Comparison of ENCODE assay signal across 13 cellular contexts in genomic region chr3:16085884-16086608, GRCh38.
A peak's percentile ranks its signal among the peaks of the same experiment; 100 is the strongest.
DNase-seq lines count a peak whose midpoint lies in the region; ATAC-seq and TF ChIP-seq lines count a peak whose summit lies in the region.
"Had no signal": no experiment of that assay in that cellular context is flagged by ENCODE, and none has a peak within 500 bp of the region (broad histone marks: within the 10 kb centered on the region; RNA-seq: fewer than 3 reads in every experiment).

No MANE protein-coding gene starts in this region.

- DNase-seq in SK-N-SH, result no peak
- DNase-seq in Right ventricle myocardium inferior (ENCODE audit: missing footprints), result peak; percentile 85
- DNase-seq in nucleus accumbens (lab: John Stamatoyannopoulos, UW), result peak; percentile 7 to 87 (median 68)
- DNase-seq in uterus, result peak; percentile 71 to 77
- no peak for DNase-seq in NCI-H2227 treated with DMSO at 0.1 percent for 48 hours (lab: John Stamatoyannopoulos, UW)
- no peak for DNase-seq in natural killer cell treated with Interleukin-12 subunit alpha and Interleukin-12 subunit beta and Interleukin-15 and Interleukin-18, amount 100 ng/mL, for 72 hours (ENCODE audit: low spot score)
- DNase-seq: activated CD4-positive, alpha-beta T cell treated with anti-CD3 and anti-CD28 coated beads, Interleukin-2, amount 50 U/mL, for 1 hour; activated naive CD4-positive, alpha-beta T cell; NCI-H2171; PC-9; upper lobe of left lung had no signal

- H3K79me2 ChIP-seq in SK-N-SH (ENCODE audit: insufficient read depth), result no peaks in the 10 kb centered on the region

- H3F3A ChIP-seq in SK-N-SH (replicated peaks; ENCODE audit: insufficient read depth), result peaks cover 22% of the 10 kb centered on the region

- POLR2A ChIA-PET in SK-N-SH (lab: Yijun Ruan, JAX), result no interaction called here

- H3K36me3 Mint-ChIP-seq in natural killer cell treated with Interleukin-12 subunit alpha and Interleukin-12 subunit beta and Interleukin-15 and Interleukin-18, amount 100 ng/mL, for 72 hours, result peaks cover 7% of the 10 kb centered on the region

- TF ChIP-seq CTCF in SK-N-SH (IDR thresholded peaks at IDR 0.05) (no peak), uterus (IDR thresholded peaks at IDR 0.05) (no peak)

- no peaks in the 10 kb centered on the region for H4K20me1 ChIP-seq in SK-N-SH (ENCODE audit: insufficient read depth)

- TF ChIP-seq EP300 in SK-N-SH (IDR thresholded peaks at IDR 0.05; ENCODE audit: borderline replicate concordance in 1 of 2, low read depth in 1 of 2, low read length in 1 of 2), result no peak

- no peaks in the 10 kb centered on the region; the same call in 1 of the 2 replicates for H3K9me3 ChIP-seq in SK-N-SH
- H3K9me3 ChIP-seq in uterus, result no peaks in the 10 kb centered on the region

- peaks cover 10% of the 10 kb centered on the region for H3K9me3 Mint-ChIP-seq in natural killer cell treated with Interleukin-12 subunit alpha and Interleukin-12 subunit beta and Interleukin-15 and Interleukin-18, amount 100 ng/mL, for 72 hours

- H3K27ac ChIP-seq in SK-N-SH (ENCODE audit: low read depth in 2 of 2, low read length in 1 of 2), result peak overlapping the region in 1 of 2 experiments; percentile 48; a peak in 2 of 4 replicates
- peak overlapping the region; percentile 56 to 57 for H3K27ac ChIP-seq in uterus
- H3K27ac ChIP-seq: PC-9, upper lobe of left lung had no signal

- no peak overlapping the region for H2AFZ ChIP-seq in SK-N-SH (ENCODE audit: low read depth)
- H2AFZ ChIP-seq: PC-9 had no signal

- no peak overlapping the region for H3K9ac ChIP-seq in SK-N-SH

- ATAC-seq in SK-N-SH treated with all-trans-retinoic acid at 6 μM for 48 hours (no peak), Right ventricle myocardium inferior (peak; percentile 70), HG03196 (IDR thresholded peaks at IDR 0.05; ENCODE audit: unreplicated experiment) (no peak)
- ATAC-seq in natural killer cell treated with Interleukin-12 subunit alpha and Interleukin-12 subunit beta and Interleukin-15 and Interleukin-18, amount 100 ng/mL, for 72 hours, result no peak

- TF ChIP-seq RAD21 in SK-N-SH (IDR thresholded peaks at IDR 0.05; ENCODE audit: low read length), result no peak

- no peak for TF ChIP-seq POLR2A in uterus (IDR thresholded peaks at IDR 0.05)

- H3K27me3 Mint-ChIP-seq in natural killer cell treated with Interleukin-12 subunit alpha and Interleukin-12 subunit beta and Interleukin-15 and Interleukin-18, amount 100 ng/mL, for 72 hours, result peaks cover 2 to 20% of the 10 kb centered on the region in 2 donors

- H3K36me3 ChIP-seq in SK-N-SH (replicated peaks in 1 of 2; ENCODE audit: control insufficient read depth in 1 of 2, insufficient read depth in 2 of 2, low read length in 1 of 2) (no peaks in the 10 kb centered on the region), uterus (no peaks in the 10 kb centered on the region)
- H3K36me3 ChIP-seq: upper lobe of left lung had no signal

- 90% methylated on average over 13 of the region's 13 CpGs for WGBS in SK-N-SH (ENCODE audit: low lambda C conversion rate)

- CTCF ChIA-PET in SK-N-SH (lab: Yijun Ruan, JAX), result interaction anchor here (1.0 to 1.5 kb wide), 2 partner anchors 37 to 92 kb away, joined by 3 read pairs; no protein-coding TSS in a partner anchor

- no peak overlapping the region for H3K27ac Mint-ChIP-seq in natural killer cell treated with Interleukin-12 subunit alpha and Interleukin-12 subunit beta and Interleukin-15 and Interleukin-18, amount 100 ng/mL, for 72 hours

- H3K27me3 ChIP-seq in SK-N-SH (ENCODE audit: insufficient read depth), result no peaks in the 10 kb centered on the region
- H3K27me3 ChIP-seq in uterus, result no peaks in the 10 kb centered on the region
- H3K27me3 ChIP-seq: upper lobe of left lung had no signal

- peaks cover 3 to 5% of the 10 kb centered on the region in 2 donors for H3K4me1 Mint-ChIP-seq in natural killer cell treated with Interleukin-12 subunit alpha and Interleukin-12 subunit beta and Interleukin-15 and Interleukin-18, amount 100 ng/mL, for 72 hours (ENCODE audit: low read depth in 2 of 2)

- H3K4me2 ChIP-seq in SK-N-SH, result no peak overlapping the region
- H3K4me2 ChIP-seq: PC-9 had no signal

- peaks cover 3 to 19% of the 10 kb centered on the region in 2 experiments for H3K4me1 ChIP-seq in SK-N-SH (ENCODE audit: control insufficient read depth in 1 of 2, insufficient read depth in 2 of 2, low read depth in 1 of 2, low read length in 1 of 2)
- H3K4me1 ChIP-seq in uterus, result no peaks in the 10 kb centered on the region

- no peaks in the 10 kb centered on the region for H3K9me2 ChIP-seq in SK-N-SH

- H3K4me3 Mint-ChIP-seq in natural killer cell treated with Interleukin-12 subunit alpha and Interleukin-12 subunit beta and Interleukin-15 and Interleukin-18, amount 100 ng/mL, for 72 hours, result no peak overlapping the region

- intact Hi-C loops in Right ventricle myocardium inferior (cut with DNase I), result no loop called here
- intact Hi-C loops in uterus (cut with DNase I; ENCODE audit: low total_unique reads), result no loop called here

- H3K4me3 ChIP-seq in SK-N-SH (ENCODE audit: low read depth in 2 of 2, low read length in 1 of 2), result no peak overlapping the region
- no peak overlapping the region for H3K4me3 ChIP-seq in uterus
- H3K4me3 ChIP-seq: PC-9, upper lobe of left lung had no signal

TF ChIP-seq in SK-N-SH, 30 proteins besides CTCF, POLR2A, EP300 and RAD21:
- peak; percentile 14; the same call in 1 of the 2 replicates for TF ChIP-seq NFIC (IDR thresholded peaks at IDR 0.05; ENCODE audit: borderline replicate concordance)
- TF ChIP-seq REST (IDR thresholded peaks at IDR 0.05; ENCODE audit: low read depth, low read length), result no peak
- no peak for TF ChIP-seq TCF12 (IDR thresholded peaks at IDR 0.05)
- no peak for TF ChIP-seq GATA2 (CRISPR knock-in tag; IDR thresholded peaks at IDR 0.05)

TF ChIP-seq in SK-N-SH treated with all-trans-retinoic acid at 6 μM for 48 hours, 23 proteins besides CTCF, POLR2A, EP300 and RAD21:
- TF ChIP-seq ZFP3 (CRISPR knock-in tag; IDR thresholded peaks at IDR 0.05) (no peak), ESRRG (CRISPR knock-in tag; IDR thresholded peaks at IDR 0.05) (no peak), RARB (CRISPR knock-in tag; IDR thresholded peaks at IDR 0.05) (no peak), ISL1 (CRISPR knock-in tag; IDR thresholded peaks at IDR 0.05) (no peak), TCF4 (CRISPR knock-in tag; IDR thresholded peaks at IDR 0.05; ENCODE audit: borderline replicate concordance) (no peak), ZNF565 (CRISPR knock-in tag; conservative IDR thresholded peaks at IDR 0.05; ENCODE audit: low read depth) (no peak), CREB5 (CRISPR knock-in tag; IDR thresholded peaks at IDR 0.05; ENCODE audit: low read depth) (no peak)

Comparison
In these comparisons a context has a peak if more than half of its experiments do, and no peak if none do; other contexts are left out.
1. DNase-seq: peak in Right ventricle myocardium inferior (single experiment), nucleus accumbens (56 of 56) and uterus (2 of 2); none in SK-N-SH (single experiment), NCI-H2227 treated with DMSO at 0.1 percent for 48 hours (single experiment) and natural killer cell treated with Interleukin-12 subunit alpha and Interleukin-12 subunit beta and Interleukin-15 and Interleukin-18, amount 100 ng/mL, for 72 hours (single experiment).